In the genomic region with DNA sequence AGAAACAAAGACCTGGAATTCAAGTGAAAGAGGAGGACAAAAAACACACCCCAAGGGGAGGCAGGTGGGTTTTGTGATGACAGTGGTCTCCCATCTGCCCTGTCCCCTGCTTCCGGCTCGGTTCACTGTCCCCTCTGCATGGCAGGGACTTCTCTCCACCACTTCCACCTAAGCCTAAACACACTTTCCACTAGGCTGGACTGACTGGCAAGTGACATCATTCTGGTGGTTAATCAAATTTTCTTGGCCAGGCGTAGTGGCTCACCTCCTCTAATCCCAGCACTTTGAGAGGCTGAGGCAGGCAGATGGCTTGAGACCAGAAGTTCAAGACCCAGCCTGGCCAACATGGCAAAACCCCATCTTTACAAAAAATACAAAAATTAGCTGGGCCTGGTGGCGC, we compare ENCODE assay signal across 3 cellular contexts.
TF ChIP-seq lines count a peak whose summit lies in the region.

No MANE protein-coding gene starts in this region.

TF ChIP-seq in SK-N-SH, 30 proteins besides CTCF, POLR2A, EP300 and RAD21:
- no peak for TF ChIP-seq NFIC (IDR thresholded peaks at IDR 0.05; ENCODE audit: borderline replicate concordance)

TF ChIP-seq in SK-N-SH treated with all-trans-retinoic acid at 6 μM for 48 hours, 23 proteins besides CTCF, POLR2A, EP300 and RAD21 (continues in another document):
- TF ChIP-seq, protein P1, sequence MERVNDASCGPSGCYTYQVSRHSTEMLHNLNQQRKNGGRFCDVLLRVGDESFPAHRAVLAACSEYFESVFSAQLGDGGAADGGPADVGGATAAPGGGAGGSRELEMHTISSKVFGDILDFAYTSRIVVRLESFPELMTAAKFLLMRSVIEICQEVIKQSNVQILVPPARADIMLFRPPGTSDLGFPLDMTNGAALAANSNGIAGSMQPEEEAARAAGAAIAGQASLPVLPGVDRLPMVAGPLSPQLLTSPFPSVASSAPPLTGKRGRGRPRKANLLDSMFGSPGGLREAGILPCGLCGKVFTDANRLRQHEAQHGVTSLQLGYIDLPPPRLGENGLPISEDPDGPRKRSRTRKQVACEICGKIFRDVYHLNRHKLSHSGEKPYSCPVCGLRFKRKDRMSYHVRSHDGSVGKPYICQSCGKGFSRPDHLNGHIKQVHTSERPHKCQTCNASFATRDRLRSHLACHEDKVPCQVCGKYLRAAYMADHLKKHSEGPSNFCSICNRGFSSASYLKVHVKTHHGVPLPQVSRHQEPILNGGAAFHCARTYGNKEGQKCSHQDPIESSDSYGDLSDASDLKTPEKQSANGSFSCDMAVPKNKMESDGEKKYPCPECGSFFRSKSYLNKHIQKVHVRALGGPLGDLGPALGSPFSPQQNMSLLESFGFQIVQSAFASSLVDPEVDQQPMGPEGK (CRISPR knock-in tag; IDR thresholded peaks at IDR 0.05; ENCODE audit: borderline replicate concordance) = no peak
- TF ChIP-seq GLIS3 (CRISPR knock-in tag; IDR thresholded peaks at IDR 0.05) (no peak), ZFP30 (CRISPR knock-in tag; IDR thresholded peaks at IDR 0.05) (no peak), BACH2 (CRISPR knock-in tag; IDR thresholded peaks at IDR 0.05; ENCODE audit: borderline replicate concordance) (no peak), RARB (CRISPR knock-in tag; IDR thresholded peaks at IDR 0.05) (no peak), ISL1 (CRISPR knock-in tag; IDR thresholded peaks at IDR 0.05) (no peak), ZNF70 (CRISPR knock-in tag; IDR thresholded peaks at IDR 0.05) (no peak), ZNF565 (CRISPR knock-in tag; conservative IDR thresholded peaks at IDR 0.05; ENCODE audit: low read depth) (no peak), ARNTL (CRISPR knock-in tag; IDR thresholded peaks at IDR 0.05; ENCODE audit: borderline replicate concordance, low read depth) (no peak), OSR1 (CRISPR knock-in tag; IDR thresholded peaks at IDR 0.05) (no peak), PPARA (CRISPR knock-in tag; IDR thresholded peaks at IDR 0.05; ENCODE audit: borderline replicate concordance) (no peak), TOX (CRISPR knock-in tag; IDR thresholded peaks at IDR 0.05; ENCODE audit: borderline replicate concordance) (no peak), ZC3H10 (CRISPR knock-in tag; IDR thresholded peaks at IDR 0.05) (no peak), TCF4 (CRISPR knock-in tag; IDR thresholded peaks at IDR 0.05; ENCODE audit: borderline replicate concordance) (no peak)
- TF ChIP-seq, protein P2, sequence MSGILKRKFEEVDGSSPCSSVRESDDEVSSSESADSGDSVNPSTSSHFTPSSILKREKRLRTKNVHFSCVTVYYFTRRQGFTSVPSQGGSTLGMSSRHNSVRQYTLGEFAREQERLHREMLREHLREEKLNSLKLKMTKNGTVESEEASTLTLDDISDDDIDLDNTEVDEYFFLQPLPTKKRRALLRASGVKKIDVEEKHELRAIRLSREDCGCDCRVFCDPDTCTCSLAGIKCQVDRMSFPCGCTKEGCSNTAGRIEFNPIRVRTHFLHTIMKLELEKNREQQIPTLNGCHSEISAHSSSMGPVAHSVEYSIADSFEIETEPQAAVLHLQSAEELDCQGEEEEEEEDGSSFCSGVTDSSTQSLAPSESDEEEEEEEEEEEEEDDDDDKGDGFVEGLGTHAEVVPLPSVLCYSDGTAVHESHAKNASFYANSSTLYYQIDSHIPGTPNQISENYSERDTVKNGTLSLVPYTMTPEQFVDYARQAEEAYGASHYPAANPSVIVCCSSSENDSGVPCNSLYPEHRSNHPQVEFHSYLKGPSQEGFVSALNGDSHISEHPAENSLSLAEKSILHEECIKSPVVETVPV (CRISPR knock-in tag; IDR thresholded peaks at IDR 0.05) = no peak
- TF ChIP-seq, protein P3, sequence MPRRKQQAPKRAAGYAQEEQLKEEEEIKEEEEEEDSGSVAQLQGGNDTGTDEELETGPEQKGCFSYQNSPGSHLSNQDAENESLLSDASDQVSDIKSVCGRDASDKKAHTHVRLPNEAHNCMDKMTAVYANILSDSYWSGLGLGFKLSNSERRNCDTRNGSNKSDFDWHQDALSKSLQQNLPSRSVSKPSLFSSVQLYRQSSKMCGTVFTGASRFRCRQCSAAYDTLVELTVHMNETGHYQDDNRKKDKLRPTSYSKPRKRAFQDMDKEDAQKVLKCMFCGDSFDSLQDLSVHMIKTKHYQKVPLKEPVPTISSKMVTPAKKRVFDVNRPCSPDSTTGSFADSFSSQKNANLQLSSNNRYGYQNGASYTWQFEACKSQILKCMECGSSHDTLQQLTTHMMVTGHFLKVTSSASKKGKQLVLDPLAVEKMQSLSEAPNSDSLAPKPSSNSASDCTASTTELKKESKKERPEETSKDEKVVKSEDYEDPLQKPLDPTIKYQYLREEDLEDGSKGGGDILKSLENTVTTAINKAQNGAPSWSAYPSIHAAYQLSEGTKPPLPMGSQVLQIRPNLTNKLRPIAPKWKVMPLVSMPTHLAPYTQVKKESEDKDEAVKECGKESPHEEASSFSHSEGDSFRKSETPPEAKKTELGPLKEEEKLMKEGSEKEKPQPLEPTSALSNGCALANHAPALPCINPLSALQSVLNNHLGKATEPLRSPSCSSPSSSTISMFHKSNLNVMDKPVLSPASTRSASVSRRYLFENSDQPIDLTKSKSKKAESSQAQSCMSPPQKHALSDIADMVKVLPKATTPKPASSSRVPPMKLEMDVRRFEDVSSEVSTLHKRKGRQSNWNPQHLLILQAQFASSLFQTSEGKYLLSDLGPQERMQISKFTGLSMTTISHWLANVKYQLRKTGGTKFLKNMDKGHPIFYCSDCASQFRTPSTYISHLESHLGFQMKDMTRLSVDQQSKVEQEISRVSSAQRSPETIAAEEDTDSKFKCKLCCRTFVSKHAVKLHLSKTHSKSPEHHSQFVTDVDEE (CRISPR knock-in tag; IDR thresholded peaks at IDR 0.05) = no peak
- TF ChIP-seq, protein P4, sequence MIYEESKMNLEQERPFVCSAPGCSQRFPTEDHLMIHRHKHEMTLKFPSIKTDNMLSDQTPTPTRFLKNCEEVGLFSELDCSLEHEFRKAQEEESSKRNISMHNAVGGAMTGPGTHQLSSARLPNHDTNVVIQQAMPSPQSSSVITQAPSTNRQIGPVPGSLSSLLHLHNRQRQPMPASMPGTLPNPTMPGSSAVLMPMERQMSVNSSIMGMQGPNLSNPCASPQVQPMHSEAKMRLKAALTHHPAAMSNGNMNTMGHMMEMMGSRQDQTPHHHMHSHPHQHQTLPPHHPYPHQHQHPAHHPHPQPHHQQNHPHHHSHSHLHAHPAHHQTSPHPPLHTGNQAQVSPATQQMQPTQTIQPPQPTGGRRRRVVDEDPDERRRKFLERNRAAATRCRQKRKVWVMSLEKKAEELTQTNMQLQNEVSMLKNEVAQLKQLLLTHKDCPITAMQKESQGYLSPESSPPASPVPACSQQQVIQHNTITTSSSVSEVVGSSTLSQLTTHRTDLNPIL (CRISPR knock-in tag; IDR thresholded peaks at IDR 0.05; ENCODE audit: low read depth) = no peak
- TF ChIP-seq, protein P5, sequence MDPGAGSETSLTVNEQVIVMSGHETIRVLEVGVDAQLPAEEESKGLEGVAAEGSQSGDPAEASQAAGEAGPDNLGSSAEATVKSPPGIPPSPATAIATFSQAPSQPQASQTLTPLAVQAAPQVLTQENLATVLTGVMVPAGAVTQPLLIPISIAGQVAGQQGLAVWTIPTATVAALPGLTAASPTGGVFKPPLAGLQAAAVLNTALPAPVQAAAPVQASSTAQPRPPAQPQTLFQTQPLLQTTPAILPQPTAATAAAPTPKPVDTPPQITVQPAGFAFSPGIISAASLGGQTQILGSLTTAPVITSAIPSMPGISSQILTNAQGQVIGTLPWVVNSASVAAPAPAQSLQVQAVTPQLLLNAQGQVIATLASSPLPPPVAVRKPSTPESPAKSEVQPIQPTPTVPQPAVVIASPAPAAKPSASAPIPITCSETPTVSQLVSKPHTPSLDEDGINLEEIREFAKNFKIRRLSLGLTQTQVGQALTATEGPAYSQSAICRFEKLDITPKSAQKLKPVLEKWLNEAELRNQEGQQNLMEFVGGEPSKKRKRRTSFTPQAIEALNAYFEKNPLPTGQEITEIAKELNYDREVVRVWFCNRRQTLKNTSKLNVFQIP (CRISPR knock-in tag; IDR thresholded peaks at IDR 0.05; ENCODE audit: borderline replicate concordance, low read depth) = no peak

TF ChIP-seq in GM12878, 131 proteins besides CTCF, POLR2A, EP300 and RAD21:
- TF ChIP-seq SPI1 (IDR thresholded peaks at IDR 0.05; ENCODE audit: borderline replicate concordance, insufficient read depth, low read depth, low read length) (peak; percentile 3; the same call in 1 of the 2 replicates), NR2C2 (IDR thresholded peaks at IDR 0.05; ENCODE audit: borderline replicate concordance, control insufficient read depth, insufficient read length, low read depth) (no peak), ATF7 (IDR thresholded peaks at IDR 0.05; ENCODE audit: low read depth) (peak; percentile 58)
TF ChIP-seq in GM12878: peak in this region for 2.
